8 cellular contexts compared by ENCODE assay signal in the genomic region with DNA sequence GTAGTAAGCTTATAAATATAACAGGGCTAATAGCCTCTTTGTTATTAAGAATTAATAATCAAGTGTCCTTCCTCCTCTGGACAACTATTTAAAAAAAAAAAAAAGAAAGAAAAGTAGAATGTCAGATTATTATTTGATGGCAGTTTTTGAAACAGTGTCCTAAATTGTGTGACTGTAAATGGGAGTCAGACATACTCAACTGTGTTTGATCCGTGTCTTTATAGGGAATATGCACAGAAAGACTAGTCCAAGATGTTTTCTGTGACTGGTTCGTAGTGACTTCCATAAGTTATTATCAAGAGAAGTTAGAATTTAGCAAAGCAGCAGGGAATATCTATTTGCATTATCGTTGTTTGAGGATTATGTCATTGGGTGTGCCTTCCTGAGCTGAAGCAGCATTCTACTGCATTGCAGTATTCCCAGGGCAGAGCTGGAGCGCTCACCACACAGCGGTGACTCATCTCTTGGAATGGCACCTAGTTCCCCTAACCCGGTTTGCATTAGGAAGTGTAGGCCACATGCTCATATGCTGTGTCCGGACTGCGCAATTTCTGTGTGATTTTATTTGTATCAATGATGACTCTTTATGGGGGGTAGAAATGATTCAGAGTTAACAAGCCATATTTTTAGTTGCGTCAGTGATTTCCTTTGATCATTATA. TPM values are rescaled to one million over a fixed set of nuclear protein-coding genes. Genes with fewer than 3 reads are reported as not detected.
A peak's percentile ranks its signal among the peaks of the same experiment; 100 is the strongest.
DNase-seq lines count a peak whose midpoint lies in the region; ATAC-seq, FAIRE-seq and TF ChIP-seq lines count a peak whose summit lies in the region.

No MANE protein-coding gene starts in this region.

- H3K4me3 ChIP-seq in BE2C (ENCODE audit: low read depth, low read length) (no peak overlapping the region), Karpas-422 (ENCODE audit: low read length) (no peak overlapping the region)

- peak overlapping the region; percentile 64 for H3K27ac ChIP-seq in Karpas-422 (ENCODE audit: low read length)

- ATAC-seq in left cardiac atrium, result peak; percentile 98 to 99

- peaks cover 9% of the 10 kb centered on the region for H4K20me1 ChIP-seq in Karpas-422 (ENCODE audit: insufficient read depth, low read depth, low read length)

- no peaks in the 10 kb centered on the region for H3K9me2 ChIP-seq in Karpas-422 (replicated peaks; ENCODE audit: insufficient read depth, low read length)

- TF ChIP-seq CTCF in BE2C (IDR thresholded peaks at IDR 0.05; ENCODE audit: low read depth, low read length), result no peak

- FAIRE-seq in frontal cortex (lab: Jason Lieb, UNC), result no peak

- no peaks in the 10 kb centered on the region for H3K27me3 ChIP-seq in BE2C
- no peaks in the 10 kb centered on the region for H3K27me3 ChIP-seq in Karpas-422 (ENCODE audit: low read length)

- H3K9ac ChIP-seq in Karpas-422 (ENCODE audit: low read length), result no peak overlapping the region

- H3K79me2 ChIP-seq in Karpas-422 (ENCODE audit: low read length), result peaks cover 90% of the 10 kb centered on the region

- peaks cover 7% of the 10 kb centered on the region for H3K4me1 ChIP-seq in BE2C
- H3K4me1 ChIP-seq in Karpas-422 (ENCODE audit: low read length), result peaks cover 51% of the 10 kb centered on the region

- intact Hi-C loops in left cardiac atrium (cut with DNase I), result loop anchor here in 1 of 2 donors (5.0 kb wide), 1 partner anchor 115 kb away; a partner anchor contains a TSS

- H3K4me2 ChIP-seq in Karpas-422 (ENCODE audit: low read depth, low read length, poor library complexity, severe bottlenecking), result no peak overlapping the region

- DNase-seq in BE2C, result peak; percentile 78
- no peak for DNase-seq in Karpas-422
- DNase-seq in amniotic epithelial cell (ENCODE audit: low read depth), result peak; percentile 99
- DNase-seq in left cardiac atrium, result peak; percentile 89
- peak; percentile 99 for DNase-seq in renal cortical epithelial cell (ENCODE audit: low read depth)
- DNase-seq in SK-N-DZ (ENCODE audit: low spot score), result no peak
- DNase-seq in frontal cortex (ENCODE audit: low spot score in 2 of 2), result no peak
- no peak for DNase-seq in NCI-H1417 treated with DMSO at 0.1 percent for 48 hours (lab: John Stamatoyannopoulos, UW)

- no peak overlapping the region for H2AFZ ChIP-seq in Karpas-422 (ENCODE audit: low read length)

- H3K36me3 ChIP-seq in BE2C (peaks cover 57% of the 10 kb centered on the region), Karpas-422 (ENCODE audit: insufficient read depth, low read length) (peaks cover 30% of the 10 kb centered on the region; the same call in 1 of the 2 replicates)

- H3K9me3 ChIP-seq in BE2C, result no peaks in the 10 kb centered on the region
- no peaks in the 10 kb centered on the region for H3K9me3 ChIP-seq in Karpas-422 (ENCODE audit: low read length)

RNA-seq across cellular contexts. Expression of a gene that starts 7.9 kb away (rescaled TPM):
- polyA plus RNA-seq in BE2C (2012; ENCODE audit: insufficient read depth, insufficient read length, low read depth), result 459 TPM
- 240 and 340 TPM in 2 replicates for total RNA-seq in Karpas-422 (2014; rRNA removed; shearing (Covaris generic); ENCODE audit: low replicate concordance)
- total RNA-seq in left cardiac atrium (100 to 1,000 TPM; 298 to 361 TPM), renal cortical epithelial cell (304 and 1,526 TPM in 2 replicates), frontal cortex (565 TPM)
- 86.0 and 102 TPM in 2 replicates for polyA plus RNA-seq in SK-N-DZ (2014; cell fraction: cytosol; rRNA removed)
- 93.2 and 101 TPM in 2 replicates for polyA plus RNA-seq in SK-N-DZ (2014; cell fraction: nucleus; rRNA removed)

Comparison
In these comparisons a context has a peak if more than half of its experiments do, and no peak if none do; other contexts are left out.
1. DNase-seq: peak in BE2C (single experiment), amniotic epithelial cell (single experiment), left cardiac atrium (single experiment) and renal cortical epithelial cell (single experiment); none in Karpas-422 (single experiment), SK-N-DZ (single experiment), frontal cortex (0 of 2) and NCI-H1417 treated with DMSO at 0.1 percent for 48 hours (single experiment).